In the genomic region with DNA sequence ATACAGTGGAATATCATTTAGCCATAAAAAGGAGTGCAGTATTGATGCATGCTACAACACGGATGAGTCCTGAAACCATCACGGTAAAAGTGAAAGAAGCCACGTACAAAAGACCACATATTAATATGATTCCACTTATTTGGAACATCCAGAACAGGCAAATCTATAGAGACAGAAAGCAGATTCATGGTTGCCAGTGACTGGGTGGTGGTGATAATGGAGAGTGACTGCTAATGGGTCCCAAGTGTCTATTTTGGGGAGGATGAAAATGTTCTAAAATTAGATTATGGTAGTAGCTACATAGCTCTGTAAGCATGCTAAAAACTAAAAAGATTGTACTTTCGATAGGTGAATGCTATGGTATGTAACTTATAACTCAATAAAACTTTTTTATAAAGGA, we compare ENCODE assay signal across 20 cellular contexts. TPM values are rescaled to one million over a fixed set of nuclear protein-coding genes. Genes with fewer than 3 reads are reported as not detected.
DNase-seq lines count a peak whose midpoint lies in the region; ATAC-seq and TF ChIP-seq lines count a peak whose summit lies in the region.
"Had no signal": no experiment of that assay in that cellular context is flagged by ENCODE, and none has a peak within 500 bp of the region (broad histone marks: within the 10 kb centered on the region; RNA-seq: fewer than 3 reads in every experiment).

No MANE protein-coding gene starts in this region.

- no peaks in the 10 kb centered on the region for H3K9me3 ChIP-seq in aorta (ENCODE audit: control insufficient read depth, low read length)
- H3K9me3 ChIP-seq: BE2C had no signal

- H3K36me3 ChIP-seq in aorta (ENCODE audit: control insufficient read depth in 1 of 2, insufficient read depth in 2 of 2, low read length in 1 of 2): no peaks in the 10 kb centered on the region
- H3K36me3 ChIP-seq: BE2C had no signal

- WGBS in aorta, 2 donors: 93 to 94% methylated on average over 4 of the region's 4 CpGs

- no peaks in the 10 kb centered on the region for H3K4me1 ChIP-seq in aorta (ENCODE audit: control insufficient read depth in 1 of 2, insufficient read depth in 2 of 2, low read length in 2 of 2)
- H3K4me1 ChIP-seq: BE2C had no signal

- no peaks in the 10 kb centered on the region for H3K27me3 ChIP-seq in aorta (ENCODE audit: control insufficient read depth in 1 of 2, insufficient read depth in 2 of 2, low read length in 1 of 2)
- H3K27me3 ChIP-seq: BE2C had no signal

- H3K27ac Mint-ChIP-seq in activated CD4-positive, alpha-beta T cell treated with anti-CD3 and anti-CD28 coated beads for 36 hours: peak overlapping the region; percentile 97
- peak overlapping the region; percentile 86 to 99 for H3K27ac Mint-ChIP-seq in activated naive CD4-positive, alpha-beta T cell treated with anti-CD3 and anti-CD28 coated beads, Interleukin-2, amount 50 U/mL, for 72 hours
- no peak overlapping the region for H3K27ac Mint-ChIP-seq in activated naive CD4-positive, alpha-beta T cell treated with anti-CD3 and anti-CD28 coated beads, Interleukin-2, amount 10 ng/mL, durations not matched to agents 7 days and 5 days
- peak overlapping the region; percentile 94 for H3K27ac Mint-ChIP-seq in stimulated activated effector memory CD8-positive, alpha-beta T cell treated with anti-CD3 and anti-CD28 coated beads, Interleukin-12 subunit alpha, Interleukin-12 subunit beta, amount 100 ng/mL, for 72 hours
- H3K27ac Mint-ChIP-seq: H9 had no signal

- no peak for ATAC-seq in activated CD4-positive, alpha-beta T cell treated with anti-CD3 and anti-CD28 coated beads for 36 hours
- no peak for ATAC-seq in activated naive CD4-positive, alpha-beta T cell treated with anti-CD3 and anti-CD28 coated beads, Interleukin-2, amount 50 U/mL, for 72 hours
- no peak for ATAC-seq in stimulated activated effector memory CD8-positive, alpha-beta T cell treated with anti-CD3 and anti-CD28 coated beads, Interleukin-12 subunit alpha, Interleukin-12 subunit beta, amount 100 ng/mL, for 72 hours
- no peak for ATAC-seq in aorta (ENCODE audit: low FRiP score)

- H3K9me3 Mint-ChIP-seq in activated CD4-positive, alpha-beta T cell treated with anti-CD3 and anti-CD28 coated beads for 36 hours (ENCODE audit: low read depth): peaks cover 8% of the 10 kb centered on the region
- peaks cover 11 to 16% of the 10 kb centered on the region in 2 donors for H3K9me3 Mint-ChIP-seq in activated naive CD4-positive, alpha-beta T cell treated with anti-CD3 and anti-CD28 coated beads, Interleukin-2, amount 50 U/mL, for 72 hours
- H3K9me3 Mint-ChIP-seq in activated naive CD4-positive, alpha-beta T cell treated with anti-CD3 and anti-CD28 coated beads, Interleukin-2, amount 10 ng/mL, durations not matched to agents 7 days and 5 days: peaks cover 2% of the 10 kb centered on the region
- H3K9me3 Mint-ChIP-seq in stimulated activated effector memory CD8-positive, alpha-beta T cell treated with anti-CD3 and anti-CD28 coated beads, Interleukin-12 subunit alpha, Interleukin-12 subunit beta, amount 100 ng/mL, for 72 hours: no peaks in the 10 kb centered on the region
- H3K9me3 Mint-ChIP-seq: CD4-positive, alpha-beta memory T cell; H9 had no signal

- H3K4me3 ChIP-seq in coronary artery: no peak overlapping the region
- H3K4me3 ChIP-seq in aorta (ENCODE audit: low read length in 2 of 2): no peak overlapping the region

- DNase-seq in activated CD4-positive, alpha-beta T cell treated with anti-CD3 and anti-CD28 coated beads for 36 hours: peak; percentile 1
- DNase-seq in activated CD4-positive, alpha-beta T cell treated with anti-CD3 and anti-CD28 coated beads for 4 hours: no peak
- no peak for DNase-seq in activated naive CD4-positive, alpha-beta T cell treated with anti-CD3 and anti-CD28 coated beads, Interleukin-2, amount 50 U/mL, for 72 hours (ENCODE audit: low spot score in 2 of 2)
- DNase-seq in activated naive CD4-positive, alpha-beta T cell treated with anti-CD3 and anti-CD28 coated beads, Interleukin-2, amount 10 ng/mL, durations not matched to agents 7 days and 5 days: no peak
- DNase-seq in coronary artery (ENCODE audit: low spot score): peak; percentile 2
- DNase-seq in stimulated activated effector memory CD8-positive, alpha-beta T cell treated with anti-CD3 and anti-CD28 coated beads, Interleukin-12 subunit alpha, Interleukin-12 subunit beta, amount 100 ng/mL, for 72 hours (ENCODE audit: low spot score in 2 of 2): no peak
- no peak for DNase-seq in aorta
- no peak for DNase-seq in kidney tubule cell (ENCODE audit: low spot score)
- DNase-seq: BE2C; CD4-positive, alpha-beta memory T cell; DMS79; H9; IMR-90; Kasumi-1; NCI-H1105 treated with DMSO at 0.1 percent for 48 hours; NCI-H187; NCI-H446 treated with DMSO at 0.1 percent for 48 hours; NK-92 treated with Interleukin-12 subunit alpha and Interleukin-12 subunit beta, amount 100 ng/mL, for 24 hours; OCI-M1 had no signal

- POLR2A ChIA-PET in activated CD4-positive, alpha-beta T cell treated with anti-CD3 and anti-CD28 coated beads for 36 hours (lab: Charles Lee): interaction anchor here (1.1 kb wide), 1 partner anchor 17 kb away, joined by 3 read pairs; no protein-coding TSS in a partner anchor

- no peak overlapping the region for H3K4me3 Mint-ChIP-seq in activated CD4-positive, alpha-beta T cell treated with anti-CD3 and anti-CD28 coated beads for 36 hours
- no peak overlapping the region for H3K4me3 Mint-ChIP-seq in activated naive CD4-positive, alpha-beta T cell treated with anti-CD3 and anti-CD28 coated beads, Interleukin-2, amount 10 ng/mL, durations not matched to agents 7 days and 5 days
- peak overlapping the region; percentile 67 for H3K4me3 Mint-ChIP-seq in stimulated activated effector memory CD8-positive, alpha-beta T cell treated with anti-CD3 and anti-CD28 coated beads, Interleukin-12 subunit alpha, Interleukin-12 subunit beta, amount 100 ng/mL, for 72 hours
- H3K4me3 Mint-ChIP-seq: H9 had no signal

- CTCF ChIA-PET in activated CD4-positive, alpha-beta T cell treated with anti-CD3 and anti-CD28 coated beads for 36 hours (lab: Charles Lee): interaction anchor here (0.7 to 1.7 kb wide), 5 partner anchors 16 to 81 kb away, joined by 3 to 5 read pairs (median 4); no protein-coding TSS in a partner anchor
- CTCF ChIA-PET in activated naive CD4-positive, alpha-beta T cell treated with anti-CD3 and anti-CD28 coated beads, Interleukin-2, amount 10 ng/mL, durations not matched to agents 7 days and 5 days (lab: Charles Lee): interaction anchor here (1.0 to 1.5 kb wide), 2 partner anchors 21 to 82 kb away, joined by 4 to 6 read pairs; no protein-coding TSS in a partner anchor

- H3K4me1 Mint-ChIP-seq in activated CD4-positive, alpha-beta T cell treated with anti-CD3 and anti-CD28 coated beads for 36 hours: peaks cover 89% of the 10 kb centered on the region
- peaks cover 60% of the 10 kb centered on the region for H3K4me1 Mint-ChIP-seq in activated naive CD4-positive, alpha-beta T cell treated with anti-CD3 and anti-CD28 coated beads, Interleukin-2, amount 10 ng/mL, durations not matched to agents 7 days and 5 days
- H3K4me1 Mint-ChIP-seq in stimulated activated effector memory CD8-positive, alpha-beta T cell treated with anti-CD3 and anti-CD28 coated beads, Interleukin-12 subunit alpha, Interleukin-12 subunit beta, amount 100 ng/mL, for 72 hours: peaks cover 80% of the 10 kb centered on the region

- no peak for TF ChIP-seq CTCF in coronary artery (IDR thresholded peaks at IDR 0.05)

- intact Hi-C loops in activated CD4-positive, alpha-beta T cell treated with anti-CD3 and anti-CD28 coated beads for 36 hours (cut with DNase I, micrococcal nuclease): loop anchor here in 1 of 2 experiments (5.0 kb wide), 1 partner anchor 52 kb away; no protein-coding TSS in a partner anchor
- intact Hi-C loops in aorta (cut with DNase I): no loop called here

- H3K27ac ChIP-seq in coronary artery: no peak overlapping the region
- H3K27ac ChIP-seq in aorta (ENCODE audit: low read depth in 1 of 2, low read length in 2 of 2): no peak overlapping the region
- H3K27ac ChIP-seq: 22Rv1 had no signal

- H3K36me3 Mint-ChIP-seq in activated CD4-positive, alpha-beta T cell treated with anti-CD3 and anti-CD28 coated beads for 36 hours (ENCODE audit: low read depth): peaks cover 44% of the 10 kb centered on the region
- H3K36me3 Mint-ChIP-seq in activated naive CD4-positive, alpha-beta T cell treated with anti-CD3 and anti-CD28 coated beads, Interleukin-2, amount 50 U/mL, for 72 hours: peaks cover 20 to 52% of the 10 kb centered on the region in 2 donors
- H3K36me3 Mint-ChIP-seq in activated naive CD4-positive, alpha-beta T cell treated with anti-CD3 and anti-CD28 coated beads, Interleukin-2, amount 10 ng/mL, durations not matched to agents 7 days and 5 days: peaks cover 37% of the 10 kb centered on the region
- peaks cover 20% of the 10 kb centered on the region for H3K36me3 Mint-ChIP-seq in stimulated activated effector memory CD8-positive, alpha-beta T cell treated with anti-CD3 and anti-CD28 coated beads, Interleukin-12 subunit alpha, Interleukin-12 subunit beta, amount 100 ng/mL, for 72 hours

- H3K27me3 Mint-ChIP-seq in activated CD4-positive, alpha-beta T cell treated with anti-CD3 and anti-CD28 coated beads for 36 hours: no peaks in the 10 kb centered on the region
- H3K27me3 Mint-ChIP-seq in activated naive CD4-positive, alpha-beta T cell treated with anti-CD3 and anti-CD28 coated beads, Interleukin-2, amount 10 ng/mL, durations not matched to agents 7 days and 5 days: no peaks in the 10 kb centered on the region
- H3K27me3 Mint-ChIP-seq: CD4-positive, alpha-beta memory T cell had no signal

RNA-seq across cellular contexts. Expression of a gene that starts 18.4 kb away (rescaled TPM):
- total RNA-seq in activated CD4-positive, alpha-beta T cell treated with anti-CD3 and anti-CD28 coated beads for 36 hours: 100 to 1,000 TPM; 625 to 806 TPM
- total RNA-seq in activated naive CD4-positive, alpha-beta T cell treated with anti-CD3 and anti-CD28 coated beads, Interleukin-2, amount 50 U/mL, for 72 hours: 100 to 1,000 TPM; 610 to 723 TPM
- total RNA-seq in aorta: 10 to 100 TPM; 47.8 to 51.4 TPM
- 10 to 100 TPM; 45.2 to 48.3 TPM for polyA plus RNA-seq in aorta

RNA-seq across cellular contexts. Expression of a gene that starts 38.7 kb away (rescaled TPM):
- total RNA-seq in activated CD4-positive, alpha-beta T cell treated with anti-CD3 and anti-CD28 coated beads for 36 hours: 10 to 100 TPM; 51.6 to 56.0 TPM
- total RNA-seq in activated naive CD4-positive, alpha-beta T cell treated with anti-CD3 and anti-CD28 coated beads, Interleukin-2, amount 50 U/mL, for 72 hours: 10 to 100 TPM; 38.1 to 47.6 TPM
- total RNA-seq in aorta: 10 to 100 TPM in 1 of 2 donors, 1 to 10 TPM in 1; 9.7 to 12.0 TPM
- 1 to 10 TPM; 3.4 to 5.6 TPM for polyA plus RNA-seq in aorta

RNA-seq across cellular contexts. Expression of a gene that starts 39.1 kb away (rescaled TPM):
- 10 to 100 TPM; 19.4 to 21.6 TPM for total RNA-seq in activated CD4-positive, alpha-beta T cell treated with anti-CD3 and anti-CD28 coated beads for 36 hours
- total RNA-seq in activated naive CD4-positive, alpha-beta T cell treated with anti-CD3 and anti-CD28 coated beads, Interleukin-2, amount 50 U/mL, for 72 hours: 10 to 100 TPM; 18.5 to 24.2 TPM
- 10 to 100 TPM; 11.7 to 16.1 TPM for total RNA-seq in aorta
- 1 to 10 TPM; 6.1 to 7.5 TPM for polyA plus RNA-seq in aorta

Comparison
In these comparisons a context has a peak if more than half of its experiments do, and no peak if none do; other contexts are left out.
1. DNase-seq: peak in activated CD4-positive, alpha-beta T cell treated with anti-CD3 and anti-CD28 coated beads for 36 hours (single experiment) and coronary artery (single experiment); none in activated CD4-positive, alpha-beta T cell treated with anti-CD3 and anti-CD28 coated beads for 4 hours (0 of 2), activated naive CD4-positive, alpha-beta T cell treated with anti-CD3 and anti-CD28 coated beads, Interleukin-2, amount 50 U/mL, for 72 hours (0 of 2), activated naive CD4-positive, alpha-beta T cell treated with anti-CD3 and anti-CD28 coated beads, Interleukin-2, amount 10 ng/mL, durations not matched to agents 7 days and 5 days (single experiment), stimulated activated effector memory CD8-positive, alpha-beta T cell treated with anti-CD3 and anti-CD28 coated beads, Interleukin-12 subunit alpha, Interleukin-12 subunit beta, amount 100 ng/mL, for 72 hours (0 of 2), aorta (0 of 2) and kidney tubule cell (single experiment).
2. RNA of a gene that starts 18.4 kb away (total RNA-seq): 625 to 806 TPM in activated CD4-positive, alpha-beta T cell treated with anti-CD3 and anti-CD28 coated beads for 36 hours and 610 to 723 TPM in activated naive CD4-positive, alpha-beta T cell treated with anti-CD3 and anti-CD28 coated beads, Interleukin-2, amount 50 U/mL, for 72 hours; 47.8 to 51.4 TPM in aorta; every median in the first group is over 10 times any median in the second.